In genomic region chr19:5805465-5806132, GRCh38 we compare ENCODE assay signal across 1 cellular context.
A peak's percentile ranks its signal among the peaks of the same experiment; 100 is the strongest.
TF ChIP-seq lines count a peak whose summit lies in the region.

No MANE protein-coding gene starts in this region.

TF ChIP-seq in HepG2, 621 proteins besides CTCF, POLR2A, EP300 and RAD21 (continued from another document and continues in another):
- TF ChIP-seq IKZF5 (CRISPR knock-in tag; IDR thresholded peaks at IDR 0.05) (peak; percentile 58; the same call in 1 of the 2 replicates), ARID2 (CRISPR knock-in tag; IDR thresholded peaks at IDR 0.05; ENCODE audit: borderline replicate concordance) (no peak), ZSCAN12 (CRISPR knock-in tag; IDR thresholded peaks at IDR 0.05) (no peak), ZNF337 (CRISPR knock-in tag; IDR thresholded peaks at IDR 0.05; ENCODE audit: borderline replicate concordance, low read depth) (no peak), SIN3B (IDR thresholded peaks at IDR 0.05; ENCODE audit: low read length) (no peak), SMC3 (IDR thresholded peaks at IDR 0.05; ENCODE audit: low read length) (peak; percentile 58), ASH2L (IDR thresholded peaks at IDR 0.05; ENCODE audit: insufficient read length, low read depth, low read length) (peak; percentile 32), PRPF4 (IDR thresholded peaks at IDR 0.05; ENCODE audit: low read depth, low read length, poor library complexity, severe bottlenecking) (peak; percentile 34), ZNF766 (CRISPR knock-in tag; IDR thresholded peaks at IDR 0.05; ENCODE audit: borderline replicate concordance) (0 out of 2 replicates have a peak, but pooled peaks have one; percentile 33), ZBTB46 (CRISPR knock-in tag; IDR thresholded peaks at IDR 0.05; ENCODE audit: borderline replicate concordance) (no peak), ATF5 (CRISPR knock-in tag; IDR thresholded peaks at IDR 0.05; ENCODE audit: low read depth) (no peak), ZNF317 (CRISPR knock-in tag; IDR thresholded peaks at IDR 0.05) (peak; percentile 84), ZMAT3 (CRISPR knock-in tag; conservative IDR thresholded peaks at IDR 0.05) (no peak), ZBTB37 (CRISPR knock-in tag; IDR thresholded peaks at IDR 0.05) (0 out of 2 replicates have a peak, but pooled peaks have one; percentile 54), NFYB (CRISPR knock-in tag; IDR thresholded peaks at IDR 0.05) (no peak), ZNF660 (CRISPR knock-in tag; IDR thresholded peaks at IDR 0.05; ENCODE audit: borderline replicate concordance, low read depth) (no peak), ZNF263 (CRISPR knock-in tag; IDR thresholded peaks at IDR 0.05) (0 out of 2 replicates have a peak, but pooled peaks have one; percentile 46), RARA (CRISPR knock-in tag; IDR thresholded peaks at IDR 0.05) (no peak), ZNF772 (CRISPR knock-in tag; IDR thresholded peaks at IDR 0.05) (peak; percentile 68), ZNF335 (CRISPR knock-in tag; IDR thresholded peaks at IDR 0.05) (no peak), NFIB (CRISPR knock-in tag; IDR thresholded peaks at IDR 0.05; ENCODE audit: borderline replicate concordance) (no peak), TCF7 (IDR thresholded peaks at IDR 0.05; ENCODE audit: low read depth) (no peak), ZFY (CRISPR knock-in tag; IDR thresholded peaks at IDR 0.05) (peak; percentile 62), ZNF143 (CRISPR knock-in tag; IDR thresholded peaks at IDR 0.05) (0 out of 2 replicates have a peak, but pooled peaks have one; percentile 18), KAT8 (CRISPR knock-in tag; IDR thresholded peaks at IDR 0.05) (peak; percentile 39; the same call in 1 of the 2 replicates), HNRNPK (IDR thresholded peaks at IDR 0.05; ENCODE audit: low read depth, low read length, poor library complexity, severe bottlenecking) (peak; percentile 44), NFIC (IDR thresholded peaks at IDR 0.05; ENCODE audit: low read length) (no peak), NRL (CRISPR knock-in tag; IDR thresholded peaks at IDR 0.05; ENCODE audit: borderline replicate concordance) (peak; percentile 71), BRCA1 (CRISPR knock-in tag; IDR thresholded peaks at IDR 0.05) (no peak), POGZ (CRISPR knock-in tag; IDR thresholded peaks at IDR 0.05) (peak; percentile 35; the same call in 1 of the 2 replicates), FOXA3 (CRISPR knock-in tag; IDR thresholded peaks at IDR 0.05) (peak; percentile 48), ZNF430 (CRISPR knock-in tag; IDR thresholded peaks at IDR 0.05) (0 out of 2 replicates have a peak, but pooled peaks have one; percentile 24), FOXJ3 (CRISPR knock-in tag; IDR thresholded peaks at IDR 0.05; ENCODE audit: borderline replicate concordance) (peak; percentile 26; the same call in 1 of the 2 replicates), NR2F6 (IDR thresholded peaks at IDR 0.05) (peak; percentile 30; the same call in 1 of the 2 replicates), NR2F6 (CRISPR knock-in tag; IDR thresholded peaks at IDR 0.05) (no peak), MXD4 (CRISPR knock-in tag; IDR thresholded peaks at IDR 0.05) (peak; percentile 63; the same call in 1 of the 2 replicates), ZNF18 (CRISPR knock-in tag; IDR thresholded peaks at IDR 0.05; ENCODE audit: insufficient replicate concordance) (peak; percentile 61), MYPOP (CRISPR knock-in tag; IDR thresholded peaks at IDR 0.05) (0 out of 2 replicates have a peak, but pooled peaks have one; percentile 39), NFKB2 (CRISPR knock-in tag; IDR thresholded peaks at IDR 0.05; ENCODE audit: borderline replicate concordance) (peak; percentile 59; the same call in 1 of the 2 replicates), ZNF777 (CRISPR knock-in tag; IDR thresholded peaks at IDR 0.05) (peak; percentile 98), ZNF7 (CRISPR knock-in tag; IDR thresholded peaks at IDR 0.05) (no peak), DR1 (CRISPR knock-in tag; IDR thresholded peaks at IDR 0.05) (0 out of 2 replicates have a peak, but pooled peaks have one; percentile 24), PATZ1 (CRISPR knock-in tag; IDR thresholded peaks at IDR 0.05) (peak; percentile 95), ZNF331 (CRISPR knock-in tag; IDR thresholded peaks at IDR 0.05) (peak; percentile 36; the same call in 1 of the 2 replicates), FOXA1 (IDR thresholded peaks at IDR 0.05) (no peak), FOXA1 (CRISPR knock-in tag; IDR thresholded peaks at IDR 0.05) (0 out of 2 replicates have a peak, but pooled peaks have one; percentile 21), PHF8 (CRISPR knock-in tag; IDR thresholded peaks at IDR 0.05) (0 out of 2 replicates have a peak, but pooled peaks have one; percentile 30), GABPB1 (CRISPR knock-in tag; IDR thresholded peaks at IDR 0.05) (peak; percentile 69), HINFP (CRISPR knock-in tag; IDR thresholded peaks at IDR 0.05; ENCODE audit: low read depth) (no peak), IRX3 (CRISPR knock-in tag; IDR thresholded peaks at IDR 0.05; ENCODE audit: borderline replicate concordance, low read depth) (no peak), GMEB2 (CRISPR knock-in tag; IDR thresholded peaks at IDR 0.05; ENCODE audit: low read depth) (no peak), GATAD2A (CRISPR knock-in tag; IDR thresholded peaks at IDR 0.05) (peak; percentile 74), ZNF605 (CRISPR knock-in tag; IDR thresholded peaks at IDR 0.05) (0 out of 2 replicates have a peak, but pooled peaks have one; percentile 56), CERS6 (CRISPR knock-in tag; IDR thresholded peaks at IDR 0.05) (no peak)
